8 cellular contexts compared by ENCODE assay signal in the genomic region with DNA sequence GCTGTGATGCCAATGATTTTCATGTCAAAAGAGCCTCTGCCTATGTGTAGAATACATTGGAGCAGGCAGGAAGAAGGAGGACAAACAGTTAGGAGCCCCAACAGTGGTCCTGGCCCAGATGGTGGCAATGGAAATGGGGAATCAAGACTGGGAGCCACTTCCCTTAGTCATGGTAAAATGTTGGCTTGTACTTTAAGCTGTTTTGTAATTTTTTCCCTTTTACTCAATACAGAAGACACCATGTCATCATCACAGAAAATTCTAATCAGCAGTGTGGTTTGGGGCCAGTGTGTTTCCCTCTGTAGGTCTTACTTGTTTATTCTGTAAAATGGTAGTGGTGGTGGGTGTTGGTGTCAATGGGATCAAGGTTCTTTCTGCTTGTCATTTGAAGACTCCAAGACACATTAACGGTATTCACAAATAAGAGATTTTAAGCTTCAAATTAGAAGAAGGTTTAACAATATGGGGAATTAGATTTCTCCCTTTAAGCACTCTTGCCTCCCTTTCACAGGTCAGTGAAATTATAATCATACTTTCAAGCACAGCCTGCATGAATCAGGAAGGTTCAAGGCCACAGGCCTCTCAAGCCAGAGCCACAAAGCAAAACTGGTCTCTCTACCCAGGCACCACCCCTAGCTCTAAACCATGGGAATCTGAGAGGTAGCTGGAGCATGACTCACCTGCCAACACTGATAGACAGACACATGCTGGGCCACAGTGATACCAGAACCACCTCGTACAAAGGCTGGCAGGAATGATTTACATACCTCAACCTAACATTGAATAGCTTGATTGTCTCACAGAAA. TPM values are rescaled to one million over a fixed set of nuclear protein-coding genes. Genes with fewer than 3 reads are reported as not detected.
DNase-seq lines count a peak whose midpoint lies in the region; ATAC-seq and TF ChIP-seq lines count a peak whose summit lies in the region.

No MANE protein-coding gene starts in this region.

- H3K9me3 ChIP-seq in SK-N-SH: no peaks in the 10 kb centered on the region
- H3K9me3 ChIP-seq in thymus (ENCODE audit: control insufficient read depth): no peaks in the 10 kb centered on the region

- H4K20me1 ChIP-seq in SK-N-SH (ENCODE audit: insufficient read depth): peaks cover 6% of the 10 kb centered on the region

- H3K79me2 ChIP-seq in SK-N-SH (ENCODE audit: insufficient read depth): peaks cover 17% of the 10 kb centered on the region

- POLR2A ChIA-PET in SK-N-SH (lab: Yijun Ruan, JAX): no interaction called here

- TF ChIP-seq RAD21 in SK-N-SH (IDR thresholded peaks at IDR 0.05; ENCODE audit: low read length): no peak

- no peak for TF ChIP-seq EP300 in SK-N-SH (IDR thresholded peaks at IDR 0.05; ENCODE audit: borderline replicate concordance in 1 of 2, low read depth in 1 of 2, low read length in 1 of 2)

- H3K4me3 ChIP-seq in SK-N-SH (ENCODE audit: low read depth in 2 of 2, low read length in 1 of 2) (no peak overlapping the region), fibroblast of pulmonary artery (replicated peaks; ENCODE audit: low read depth, low read length) (no peak overlapping the region), thymus (ENCODE audit: low read length) (no peak overlapping the region)

- H3K36me3 ChIP-seq in SK-N-SH (replicated peaks in 1 of 2; ENCODE audit: control insufficient read depth in 1 of 2, insufficient read depth in 2 of 2, low read length in 1 of 2) (peaks cover 9 to 17% of the 10 kb centered on the region in 2 experiments), thymus (ENCODE audit: control insufficient read depth, insufficient read depth) (peaks cover 10% of the 10 kb centered on the region)

- no peaks in the 10 kb centered on the region for H3F3A ChIP-seq in SK-N-SH (replicated peaks; ENCODE audit: insufficient read depth)

- H3K27me3 ChIP-seq in SK-N-SH (ENCODE audit: insufficient read depth) (no peaks in the 10 kb centered on the region), thymus (ENCODE audit: control insufficient read depth, insufficient read depth) (no peaks in the 10 kb centered on the region)

- peak; percentile 81 for DNase-seq in GF-D8 (lab: John Stamatoyannopoulos, UW)
- no peak for DNase-seq in SK-N-SH
- peak; percentile 61 for DNase-seq in fibroblast of pulmonary artery (ENCODE audit: low read depth)
- no peak for DNase-seq in GM10266 (ENCODE audit: extremely low spot score)
- no peak for DNase-seq in activated gamma-delta T cell treated with Interleukin-2 at 50 U/mL for 16 hours
- no peak for DNase-seq in NCI-H1436 (lab: John Stamatoyannopoulos, UW)

- H3K9ac ChIP-seq in SK-N-SH: no peak overlapping the region

- WGBS in SK-N-SH (ENCODE audit: low lambda C conversion rate): 93% methylated on average over 2 of the region's 2 CpGs
- 92% methylated on average over 2 of the region's 2 CpGs for WGBS in thymus

- CTCF ChIA-PET in SK-N-SH (lab: Yijun Ruan, JAX): interaction anchor here (0.9 to 3.3 kb wide), 2 partner anchors 16 to 82 kb away, joined by 3 to 12 read pairs; no protein-coding TSS in a partner anchor

- ATAC-seq in HG02588 (IDR thresholded peaks at IDR 0.05; ENCODE audit: unreplicated experiment): peak; percentile 48

- H2AFZ ChIP-seq in SK-N-SH (ENCODE audit: low read depth): no peak overlapping the region

- H3K9me2 ChIP-seq in SK-N-SH: no peaks in the 10 kb centered on the region

- H3K4me1 ChIP-seq in SK-N-SH (ENCODE audit: control insufficient read depth in 1 of 2, insufficient read depth in 2 of 2, low read depth in 1 of 2, low read length in 1 of 2): peaks cover 3 to 22% of the 10 kb centered on the region in 2 experiments; a peak in 3 of 4 replicates
- H3K4me1 ChIP-seq in thymus (ENCODE audit: control insufficient read depth, insufficient read depth, low read length): peaks cover 8% of the 10 kb centered on the region

- H3K27ac ChIP-seq in SK-N-SH (ENCODE audit: low read depth in 2 of 2, low read length in 1 of 2): no peak overlapping the region
- H3K27ac ChIP-seq in thymus (ENCODE audit: low read depth): peak overlapping the region; percentile 31

- no peak for TF ChIP-seq CTCF in SK-N-SH (IDR thresholded peaks at IDR 0.05)
- TF ChIP-seq CTCF in fibroblast of pulmonary artery (IDR thresholded peaks at IDR 0.05; ENCODE audit: low read length, missing control alignments): no peak
- TF ChIP-seq CTCF in GM10266 (IDR thresholded peaks at IDR 0.05; ENCODE audit: control insufficient read depth, insufficient read depth, low read depth, missing control alignments): no peak

- H3K4me2 ChIP-seq in SK-N-SH: no peak overlapping the region

TF ChIP-seq in SK-N-SH, 30 proteins besides CTCF, POLR2A, EP300 and RAD21:
- TF ChIP-seq, protein P1, sequence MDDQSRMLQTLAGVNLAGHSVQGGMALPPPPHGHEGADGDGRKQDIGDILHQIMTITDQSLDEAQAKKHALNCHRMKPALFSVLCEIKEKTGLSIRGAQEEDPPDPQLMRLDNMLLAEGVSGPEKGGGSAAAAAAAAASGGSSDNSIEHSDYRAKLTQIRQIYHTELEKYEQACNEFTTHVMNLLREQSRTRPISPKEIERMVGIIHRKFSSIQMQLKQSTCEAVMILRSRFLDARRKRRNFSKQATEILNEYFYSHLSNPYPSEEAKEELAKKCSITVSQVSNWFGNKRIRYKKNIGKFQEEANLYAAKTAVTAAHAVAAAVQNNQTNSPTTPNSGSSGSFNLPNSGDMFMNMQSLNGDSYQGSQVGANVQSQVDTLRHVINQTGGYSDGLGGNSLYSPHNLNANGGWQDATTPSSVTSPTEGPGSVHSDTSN (IDR thresholded peaks at IDR 0.05): peak; percentile 42; the same call in 1 of the 2 replicates
- TF ChIP-seq SMC3 (IDR thresholded peaks at IDR 0.05; ENCODE audit: low read depth, low read length) (no peak), FOSL2 (IDR thresholded peaks at IDR 0.05; ENCODE audit: borderline replicate concordance, low read depth) (peak; percentile 36)

RNA-seq across cellular contexts. Expression of gene SIAH2, which starts 24.9 kb away (rescaled TPM):
- polyA plus RNA-seq in SK-N-SH (2012; rRNA removed) (13.5 and 18.4 TPM in 2 replicates), thymus (22.4 TPM)
- polyA plus RNA-seq in SK-N-SH (2012; cell fraction: cytosol; rRNA removed): 10.8 and 11.7 TPM in 2 replicates
- polyA plus RNA-seq in SK-N-SH (2012; cell fraction: nucleus; rRNA removed): 18.8 and 34.3 TPM in 2 replicates

RNA-seq across cellular contexts. Expression of gene ERICH6, which starts 34.4 kb away (rescaled TPM):
- 0.08 and 0.21 TPM in 2 replicates for polyA plus RNA-seq in SK-N-SH (2012; rRNA removed)
- polyA plus RNA-seq in SK-N-SH (2012; cell fraction: cytosol; rRNA removed): 0.04 TPM in 2 replicates
- 0.06 and 0.19 TPM in 2 replicates for polyA plus RNA-seq in SK-N-SH (2012; cell fraction: nucleus; rRNA removed)
- 0.02 TPM for polyA plus RNA-seq in thymus

Comparison
In these comparisons a context has a peak if more than half of its experiments do, and no peak if none do; other contexts are left out.
1. DNase-seq: peak in GF-D8 (single experiment) and fibroblast of pulmonary artery (single experiment); none in SK-N-SH (single experiment), GM10266 (single experiment), activated gamma-delta T cell treated with Interleukin-2 at 50 U/mL for 16 hours (single experiment) and NCI-H1436 (single experiment).